In the genomic region with DNA sequence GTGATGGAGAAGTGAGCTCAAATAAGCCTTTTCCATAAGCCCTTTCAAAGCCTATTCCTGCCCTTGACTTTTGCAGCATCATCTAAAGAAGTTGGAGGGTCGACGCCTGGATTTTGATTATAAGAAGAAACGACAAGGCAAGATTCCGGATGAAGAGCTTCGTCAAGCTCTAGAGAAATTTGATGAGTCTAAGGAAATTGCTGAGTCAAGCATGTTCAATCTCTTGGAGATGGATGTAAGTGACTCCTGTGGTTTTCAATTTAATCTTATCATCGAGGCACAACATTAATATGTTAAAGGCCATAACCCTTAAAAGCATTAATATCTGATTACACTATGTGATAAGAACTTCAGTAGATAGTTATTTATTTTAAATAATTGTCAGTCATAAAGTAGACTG, we compare ENCODE assay signal across 34 cellular contexts.
"Had no signal": no experiment of that assay in that cellular context is flagged by ENCODE, and none has a peak within 500 bp of the region (broad histone marks: within the 10 kb centered on the region; RNA-seq: fewer than 3 reads in every experiment).

No MANE protein-coding gene starts in this region.

- H3K36me3 ChIP-seq: MG63 had no signal

- H3K4me3 ChIP-seq: MG63 had no signal

- DNase-seq: Kasumi-1, MG63, MM.1S, MV-4-11, NCI-H1048, NCI-H1092, NCI-H1092 treated with DMSO at 0.1 percent for 48 hours, NCI-H1105, NCI-H1105 treated with DMSO at 0.1 percent for 48 hours, NCI-H1417, NCI-H1417 treated with DMSO at 0.1 percent for 48 hours, NCI-H1436, NCI-H1436 treated with DMSO at 0.1 percent for 48 hours, NCI-H146, NCI-H1694, NCI-H1694 treated with DMSO at 0.1 percent for 48 hours, NCI-H187, NCI-H187 treated with DMSO at 0.1 percent for 48 hours, NCI-H1930, NCI-H2029, NCI-H2081, NCI-H2081 treated with DMSO at 0.1 percent for 48 hours, NCI-H2107, NCI-H2171, NCI-H2171 treated with DMSO at 0.1 percent for 48 hours, NCI-H2227 treated with DMSO at 0.1 percent for 48 hours, NCI-H226, NCI-H345, NCI-H446, NCI-H446 treated with DMSO at 0.1 percent for 48 hours, NCI-H510A, NCI-H510A treated with DMSO at 0.1 percent for 48 hours, NCI-H526, NCI-H526 treated with DMSO at 0.1 percent for 48 hours had no signal

- H3K9me3 ChIP-seq: MG63 had no signal
